ENCODE assay signal across 28 cellular contexts in the genomic region with DNA sequence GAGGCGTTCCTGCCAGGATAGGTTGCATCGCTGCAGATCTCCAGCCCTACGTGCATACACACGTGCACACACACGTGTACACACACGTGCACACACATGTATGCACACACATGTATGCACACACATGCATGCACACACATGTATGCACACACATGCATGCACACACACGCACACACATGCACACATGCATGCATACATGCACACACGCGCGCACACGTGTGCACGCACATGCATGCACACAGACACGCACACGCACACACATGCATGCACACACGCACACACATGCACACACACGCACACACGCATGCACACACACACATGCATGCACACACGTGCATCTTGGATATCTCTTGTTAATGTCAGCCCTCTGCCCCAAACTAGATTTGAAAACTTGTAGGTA.
"Had no signal": no experiment of that assay in that cellular context is flagged by ENCODE, and none has a peak within 500 bp of the region (broad histone marks: within the 10 kb centered on the region; RNA-seq: fewer than 3 reads in every experiment).

No MANE protein-coding gene starts in this region.

- H3K27ac ChIP-seq: ascending aorta, body of pancreas, Peyer's patch, RWPE1, SJCRH30 had no signal

- H3K4me1 ChIP-seq: SJCRH30 had no signal

- H3K9me3 Mint-ChIP-seq: activated CD4-positive, alpha-beta memory T cell treated with anti-CD3 and anti-CD28 coated beads for 36 hours; activated CD4-positive, alpha-beta T cell treated with anti-CD3 and anti-CD28 coated beads, Interleukin-2, amount 10 ng/mL, durations not matched to agents 24 days and 14 days; activated naive CD4-positive, alpha-beta T cell treated with anti-CD3 and anti-CD28 coated beads, Interleukin-2, amount 50 U/mL, for 72 hours; activated naive CD8-positive, alpha-beta T cell treated with anti-CD3 and anti-CD28 coated beads, Interleukin-2, amount 50 U/mL, for 24 hours; activated T-cell treated with anti-CD3 and anti-CD28 coated beads, Interleukin-2, amount 50 U/mL, for 4 hours had no signal

- H3K9me3 ChIP-seq: ascending aorta, body of pancreas, Peyer's patch, SJCRH30, SK-N-SH had no signal

- H3K4me3 ChIP-seq: ascending aorta, body of pancreas, Peyer's patch, SJCRH30 had no signal

- H3K4me2 ChIP-seq: SK-N-SH had no signal

- ATAC-seq: activated CD4-positive, CD25-positive, alpha-beta regulatory T cell treated with anti-CD3 and anti-CD28 coated beads, Interleukin-2, amount 50 U/mL, for 24 hours; activated naive CD4-positive, alpha-beta T cell treated with anti-CD3 and anti-CD28 coated beads, Interleukin-2, amount 50 U/mL, for 72 hours; activated naive CD8-positive, alpha-beta T cell treated with anti-CD3 and anti-CD28 coated beads, Interleukin-2, amount 50 U/mL, for 24 hours; activated T-cell treated with anti-CD3 and anti-CD28 coated beads, Interleukin-2, amount 50 U/mL, for 4 hours; body of pancreas had no signal

- DNase-seq: activated CD4-positive, alpha-beta memory T cell treated with anti-CD3 and anti-CD28 coated beads for 36 hours; activated CD4-positive, alpha-beta T cell treated with anti-CD3 and anti-CD28 coated beads, Interleukin-2, amount 10 ng/mL, durations not matched to agents 24 days and 14 days; activated CD8-positive, alpha-beta memory T cell treated with anti-CD3 and anti-CD28 coated beads for 24 hours; activated effector memory CD4-positive, alpha-beta T cell treated with anti-CD3 and anti-CD28 coated beads, Interleukin-2, amount 50 U/mL, for 16 hours; activated naive CD4-positive, alpha-beta T cell treated with Interleukin-2 at 50 U/mL for 16 hours; activated naive CD8-positive, alpha-beta T cell treated with anti-CD3 and anti-CD28 coated beads, Interleukin-2, amount 50 U/mL, for 24 hours; activated T-cell treated with anti-CD3 and anti-CD28 coated beads, Interleukin-2, amount 50 U/mL, for 4 hours; amniotic stem cell; body of pancreas; central memory CD4-positive, alpha-beta T cell; MM.1S; NCI-H1105; NCI-H1436; NCI-H1694 treated with DMSO at 0.1 percent for 48 hours; NCI-H2081; NCI-H510A treated with DMSO at 0.1 percent for 48 hours; NCI-H69; NK-92 treated with Interleukin-12 subunit alpha and Interleukin-12 subunit beta, amount 100 ng/mL, for 24 hours; OCI-M1; Peyer's patch; Right ventricle myocardium superior; SJCRH30; SK-N-SH; T-helper 1 cell had no signal

- H3K4me3 Mint-ChIP-seq: activated CD4-positive, alpha-beta memory T cell treated with anti-CD3 and anti-CD28 coated beads for 36 hours; activated naive CD8-positive, alpha-beta T cell treated with anti-CD3 and anti-CD28 coated beads, Interleukin-2, amount 50 U/mL, for 24 hours; activated T-cell treated with anti-CD3 and anti-CD28 coated beads, Interleukin-2, amount 50 U/mL, for 4 hours had no signal

- H3K9me2 ChIP-seq: SK-N-SH had no signal

- H3K36me3 Mint-ChIP-seq: activated CD4-positive, alpha-beta memory T cell treated with anti-CD3 and anti-CD28 coated beads for 36 hours; activated naive CD4-positive, alpha-beta T cell treated with anti-CD3 and anti-CD28 coated beads, Interleukin-2, amount 50 U/mL, for 72 hours had no signal

- H3K27me3 ChIP-seq: ascending aorta, body of pancreas, Peyer's patch, SJCRH30 had no signal

- H3K27ac Mint-ChIP-seq: activated CD4-positive, alpha-beta memory T cell treated with anti-CD3 and anti-CD28 coated beads for 36 hours; activated CD4-positive, alpha-beta T cell treated with anti-CD3 and anti-CD28 coated beads, Interleukin-2, amount 10 ng/mL, durations not matched to agents 24 days and 14 days; activated naive CD8-positive, alpha-beta T cell treated with anti-CD3 and anti-CD28 coated beads, Interleukin-2, amount 50 U/mL, for 24 hours had no signal

- H3K9ac ChIP-seq: SK-N-SH had no signal

- H3K27me3 Mint-ChIP-seq: activated CD4-positive, alpha-beta memory T cell treated with anti-CD3 and anti-CD28 coated beads for 36 hours had no signal

- H3K36me3 ChIP-seq: ascending aorta, Peyer's patch, SJCRH30 had no signal
